ENCODE assay signal across 10 cellular contexts in genomic region chr19:54497747-54498450, GRCh38. TPM values are rescaled to one million over a fixed set of nuclear protein-coding genes. Genes with fewer than 3 reads are reported as not detected.
DNase-seq lines count a peak whose midpoint lies in the region; ATAC-seq, FAIRE-seq and TF ChIP-seq lines count a peak whose summit lies in the region.
"Not testable (repeated sequence)": the region's sequence is repeated elsewhere in the genome, so short reads cannot be mapped to it uniquely, and the experiment has no call there.
"Had no signal": no experiment of that assay in that cellular context is flagged by ENCODE, and none has a peak within 500 bp of the region (broad histone marks: within the 10 kb centered on the region; RNA-seq: fewer than 3 reads in every experiment).

No MANE protein-coding gene starts in this region.

- peaks cover 62 to 83% (median 67%) of the 10 kb centered on the region in 3 donors for H3K27me3 Mint-ChIP-seq in CD14-positive monocyte (ENCODE audit: low read depth in 3 of 3)
- H3K27me3 Mint-ChIP-seq in T-helper 17 cell: peaks cover 46% of the 10 kb centered on the region
- peaks cover 34% of the 10 kb centered on the region for H3K27me3 Mint-ChIP-seq in activated CD8-positive, alpha-beta T cell treated with anti-CD3 and anti-CD28 coated beads for 36 hours
- peaks cover 19% of the 10 kb centered on the region for H3K27me3 Mint-ChIP-seq in activated naive CD4-positive, alpha-beta T cell treated with anti-CD3 and anti-CD28 coated beads, Interleukin-2, amount 50 U/mL, for 24 hours
- H3K27me3 Mint-ChIP-seq in immature natural killer cell (ENCODE audit: low read depth in 3 of 3): peaks cover 5 to 20% (median 9%) of the 10 kb centered on the region in 3 donors
- H3K27me3 Mint-ChIP-seq in stimulated activated memory B cell treated with anti-CD40 and anti-IgM and Interleukin-4, amounts not matched to agents 10 μg/mL and 1 μg/mL and 100 μg/mL, for 72 hours: peaks cover 50% of the 10 kb centered on the region

- not testable (repeated sequence) for H4K20me1 ChIP-seq in MM.1S (ENCODE audit: insufficient read depth, low read length)

- H3K9ac ChIP-seq in MM.1S (ENCODE audit: low read length): not testable (repeated sequence)

- peak overlapping the region; percentile 20 to 53 for H3K4me3 Mint-ChIP-seq in CD14-positive monocyte
- peak overlapping the region; percentile 33 for H3K4me3 Mint-ChIP-seq in T-helper 17 cell
- not testable (repeated sequence) for H3K4me3 Mint-ChIP-seq in activated CD8-positive, alpha-beta T cell treated with anti-CD3 and anti-CD28 coated beads for 36 hours; stimulated activated memory B cell treated with anti-CD40 and anti-IgM and Interleukin-4, amounts not matched to agents 10 μg/mL and 1 μg/mL and 100 μg/mL, for 72 hours
- peak overlapping the region; percentile 23 for H3K4me3 Mint-ChIP-seq in activated naive CD4-positive, alpha-beta T cell treated with anti-CD3 and anti-CD28 coated beads, Interleukin-2, amount 50 U/mL, for 24 hours
- H3K4me3 Mint-ChIP-seq in immature natural killer cell: peak overlapping the region; percentile 24 to 71 (median 64)

- not testable (repeated sequence) for H2AFZ ChIP-seq in MM.1S (ENCODE audit: low read length)

- ATAC-seq in T-helper 17 cell: peak; percentile 82
- ATAC-seq in activated CD8-positive, alpha-beta T cell treated with anti-CD3 and anti-CD28 coated beads for 36 hours: peak; percentile 77
- ATAC-seq in stimulated activated memory B cell treated with anti-CD40 and anti-IgM and Interleukin-4, amounts not matched to agents 10 μg/mL and 1 μg/mL and 100 μg/mL, for 72 hours: peak; percentile 61

- H3K36me3 ChIP-seq in MM.1S (replicated peaks; ENCODE audit: insufficient read depth, low read length): not testable (repeated sequence)

- not testable (repeated sequence) for H3K9me3 ChIP-seq in MM.1S (replicated peaks; ENCODE audit: insufficient read depth, low read length); T-helper 17 cell (ENCODE audit: control insufficient read depth, low read length, poor library complexity, severe bottlenecking)

- FAIRE-seq in GM18507 (lab: Jason Lieb, UNC): peak; percentile 58

- not testable (repeated sequence) for H3K9me3 Mint-ChIP-seq in CD14-positive monocyte; activated CD8-positive, alpha-beta T cell treated with anti-CD3 and anti-CD28 coated beads for 36 hours; activated naive CD4-positive, alpha-beta T cell treated with anti-CD3 and anti-CD28 coated beads, Interleukin-2, amount 50 U/mL, for 24 hours; immature natural killer cell; stimulated activated memory B cell treated with anti-CD40 and anti-IgM and Interleukin-4, amounts not matched to agents 10 μg/mL and 1 μg/mL and 100 μg/mL, for 72 hours

- H3K4me3 ChIP-seq in MM.1S (ENCODE audit: low read length): not testable (repeated sequence)

- H3K4me1 ChIP-seq in MM.1S (ENCODE audit: low read length): not testable (repeated sequence)

- not testable (repeated sequence) for H3F3A ChIP-seq in MM.1S (ENCODE audit: insufficient read depth, low read length)

- not testable (repeated sequence) for H3K9me2 ChIP-seq in MM.1S (replicated peaks; ENCODE audit: insufficient read depth, low read length)

- not testable (repeated sequence) for TF ChIP-seq CTCF in CD14-positive monocyte (IDR thresholded peaks at IDR 0.05); MM.1S (IDR thresholded peaks at IDR 0.05; ENCODE audit: low read length); activated CD8-positive, alpha-beta T cell treated with anti-CD3 and anti-CD28 coated beads for 36 hours (IDR thresholded peaks at IDR 0.05)

- not testable (repeated sequence) for H3K36me3 Mint-ChIP-seq in CD14-positive monocyte; T-helper 17 cell (ENCODE audit: low read depth); activated CD8-positive, alpha-beta T cell treated with anti-CD3 and anti-CD28 coated beads for 36 hours (ENCODE audit: low read depth); activated naive CD4-positive, alpha-beta T cell treated with anti-CD3 and anti-CD28 coated beads, Interleukin-2, amount 50 U/mL, for 24 hours; immature natural killer cell; stimulated activated memory B cell treated with anti-CD40 and anti-IgM and Interleukin-4, amounts not matched to agents 10 μg/mL and 1 μg/mL and 100 μg/mL, for 72 hours

- POLR2A ChIA-PET in activated CD8-positive, alpha-beta T cell treated with anti-CD3 and anti-CD28 coated beads for 36 hours (lab: Charles Lee): not testable (repeated sequence)

- CTCF ChIA-PET in activated CD8-positive, alpha-beta T cell treated with anti-CD3 and anti-CD28 coated beads for 36 hours (lab: Charles Lee): not testable (repeated sequence)

- not testable (repeated sequence) for DNase-seq in CD14-positive monocyte (ENCODE audit: low spot score); GM18507 (ENCODE audit: extremely low spot score, insufficient read length, low read depth); T-helper 17 cell
- DNase-seq in MM.1S: peak; percentile 17
- DNase-seq in activated CD8-positive, alpha-beta T cell treated with anti-CD3 and anti-CD28 coated beads for 36 hours: peak; percentile 43
- peak; percentile 39 to 43 (median 41) for DNase-seq in immature natural killer cell

- H3K79me2 ChIP-seq in MM.1S (ENCODE audit: low read length): not testable (repeated sequence)

- not testable (repeated sequence) for H3K4me1 Mint-ChIP-seq in CD14-positive monocyte; stimulated activated memory B cell treated with anti-CD40 and anti-IgM and Interleukin-4, amounts not matched to agents 10 μg/mL and 1 μg/mL and 100 μg/mL, for 72 hours
- H3K4me1 Mint-ChIP-seq in T-helper 17 cell: peaks cover 14% of the 10 kb centered on the region
- peaks cover 24% of the 10 kb centered on the region for H3K4me1 Mint-ChIP-seq in activated CD8-positive, alpha-beta T cell treated with anti-CD3 and anti-CD28 coated beads for 36 hours (ENCODE audit: low read depth)
- peaks cover 23% of the 10 kb centered on the region for H3K4me1 Mint-ChIP-seq in activated naive CD4-positive, alpha-beta T cell treated with anti-CD3 and anti-CD28 coated beads, Interleukin-2, amount 50 U/mL, for 24 hours
- H3K4me1 Mint-ChIP-seq in immature natural killer cell: peaks cover 41 to 46% of the 10 kb centered on the region in 2 donors

- not testable (repeated sequence) for H3K27ac Mint-ChIP-seq in CD14-positive monocyte; T-helper 17 cell; activated CD8-positive, alpha-beta T cell treated with anti-CD3 and anti-CD28 coated beads for 36 hours; activated naive CD4-positive, alpha-beta T cell treated with anti-CD3 and anti-CD28 coated beads, Interleukin-2, amount 50 U/mL, for 24 hours; stimulated activated memory B cell treated with anti-CD40 and anti-IgM and Interleukin-4, amounts not matched to agents 10 μg/mL and 1 μg/mL and 100 μg/mL, for 72 hours
- peak overlapping the region in 1 of 6 donors; percentile 28 for H3K27ac Mint-ChIP-seq in immature natural killer cell

- intact Hi-C loops in CD14-positive monocyte (cut with micrococcal nuclease): loop anchor here in 1 of 2 donors (10.0 kb wide), 1 partner anchor 437 kb away; no protein-coding TSS in a partner anchor
- intact Hi-C loops in activated CD8-positive, alpha-beta T cell treated with anti-CD3 and anti-CD28 coated beads for 36 hours (cut with micrococcal nuclease): not testable (repeated sequence)

- H3K27me3 ChIP-seq in MM.1S (replicated peaks; ENCODE audit: insufficient read depth, low read length): peaks cover 82% of the 10 kb centered on the region

- not testable (repeated sequence) for H3K4me2 ChIP-seq in MM.1S (ENCODE audit: low read depth, low read length)

- peak overlapping the region; percentile 34; the same call in 1 of the 2 replicates for H3K27ac ChIP-seq in MM.1S (ENCODE audit: low read length)

RNA-seq across cellular contexts. Expression of gene LAIR2, which starts 4.7 kb away (rescaled TPM):
- polyA plus RNA-seq in CD14-positive monocyte (under 1 TPM in 1 of 2 donors, not detected in 1; 0.38 TPM), immature natural killer cell (100 to 1,000 TPM in 2 of 3 donors, 10 to 100 TPM in 1; 77.7 to 463 (median 183) TPM)
- 1 to 10 TPM in 1 of 2 donors, under 1 TPM in 1; 0.94 to 1.7 TPM for total RNA-seq in T-helper 17 cell
- total RNA-seq in activated CD8-positive, alpha-beta T cell treated with anti-CD3 and anti-CD28 coated beads for 36 hours: 1 to 10 TPM; 1.5 to 2.1 TPM
- total RNA-seq: A673, H9 had no signal

RNA-seq across cellular contexts. Expression of gene CDC42EP5, which starts 24.8 kb away (rescaled TPM):
- not detected for polyA plus RNA-seq in CD14-positive monocyte
- total RNA-seq in T-helper 17 cell: not detected
- under 1 TPM; 0.45 to 0.83 TPM for total RNA-seq in activated CD8-positive, alpha-beta T cell treated with anti-CD3 and anti-CD28 coated beads for 36 hours
- not detected for polyA plus RNA-seq in immature natural killer cell

RNA-seq across cellular contexts. Expression of gene LENG9, which starts 34.3 kb away (rescaled TPM):
- under 1 TPM in 1 of 2 donors, not detected in 1; 0.15 TPM for polyA plus RNA-seq in CD14-positive monocyte
- total RNA-seq in T-helper 17 cell: 1 to 10 TPM; 4.4 to 6.0 TPM
- total RNA-seq in activated CD8-positive, alpha-beta T cell treated with anti-CD3 and anti-CD28 coated beads for 36 hours: 1 to 10 TPM; 4.3 to 5.5 TPM
- polyA plus RNA-seq in immature natural killer cell: under 1 TPM in 1 of 3 donors, not detected in 2; 0.75 TPM

RNA-seq across cellular contexts. Expression of gene LENG8, which starts 48.9 kb away (rescaled TPM):
- 1 to 10 TPM; 3.6 to 5.8 TPM for polyA plus RNA-seq in CD14-positive monocyte
- total RNA-seq in T-helper 17 cell: 100 to 1,000 TPM; 471 to 480 TPM
- 100 to 1,000 TPM; 165 to 170 TPM for total RNA-seq in activated CD8-positive, alpha-beta T cell treated with anti-CD3 and anti-CD28 coated beads for 36 hours
- polyA plus RNA-seq in immature natural killer cell: 1 to 10 TPM; 3.2 to 8.6 (median 3.2) TPM
